17 cellular contexts compared by ENCODE assay signal in the genomic region with DNA sequence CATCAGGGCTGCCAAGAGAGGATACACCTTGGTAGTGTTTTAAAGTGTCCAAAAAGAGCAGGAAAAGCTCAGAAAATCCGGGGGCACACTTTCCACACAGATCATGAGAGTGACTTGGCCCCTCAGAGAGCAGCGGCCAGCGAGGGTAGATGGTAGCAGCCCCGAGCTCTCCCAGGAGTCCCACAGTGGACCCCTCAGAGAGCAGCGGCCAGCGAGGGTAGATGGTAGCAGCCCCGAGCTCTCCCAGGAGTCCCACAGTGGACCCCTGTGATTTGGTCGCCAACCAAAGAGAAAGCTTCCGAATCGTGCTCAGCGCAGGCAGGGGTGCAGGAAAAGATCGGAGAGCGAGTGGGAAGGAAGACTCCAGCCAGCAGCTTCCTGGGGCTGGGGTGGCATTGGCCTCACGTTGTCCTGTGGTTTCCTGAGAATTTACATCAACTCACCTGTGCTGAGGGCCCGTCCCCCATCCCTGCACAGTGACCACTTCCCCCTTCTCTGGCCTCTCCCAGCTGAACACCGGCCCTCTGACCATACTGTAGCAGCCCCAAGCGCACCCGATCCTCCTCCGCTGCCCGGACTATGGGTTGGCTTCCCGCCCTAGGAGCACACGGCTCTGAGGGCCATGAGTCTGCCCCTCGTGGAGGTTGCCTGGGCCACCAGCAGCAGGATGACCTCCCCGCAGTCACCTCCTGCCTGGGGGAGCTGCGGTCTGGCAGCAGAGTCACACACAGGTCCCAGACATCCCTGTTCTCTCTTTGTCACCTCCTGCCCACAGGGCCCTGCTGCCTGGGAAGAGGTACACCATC.
"Had no signal": no experiment of that assay in that cellular context is flagged by ENCODE, and none has a peak within 500 bp of the region (broad histone marks: within the 10 kb centered on the region; RNA-seq: fewer than 3 reads in every experiment).

No MANE protein-coding gene starts in this region.

- H3K4me3 ChIP-seq: esophagus squamous epithelium, left ventricle myocardium inferior, mucosa of descending colon, ovary, spleen, thyroid gland, vagina had no signal

- H3K27ac Mint-ChIP-seq: activated naive CD8-positive, alpha-beta T cell; dendritic cell treated with granulocyte-macrophage colony-stimulating factor and Interleukin-4, amounts not matched to agents 40 ng/mL and 50 ng/mL, for 4 days; memory B cell; stimulated activated naive B cell treated with anti-CD40 and anti-IgM and Interleukin-4, amounts not matched to agents 10 μg/mL and 1 μg/mL and 100 μg/mL, for 72 hours; T-helper 1 cell treated with Interleukin-12 subunit alpha and Interleukin-12 subunit beta and Interleukin-4 antibody, amounts not matched to agents 30 μg/mL and 1 μg/mL, for 36 hours had no signal

- H3K4me3 Mint-ChIP-seq: activated naive CD8-positive, alpha-beta T cell; dendritic cell treated with granulocyte-macrophage colony-stimulating factor and Interleukin-4, amounts not matched to agents 40 ng/mL and 50 ng/mL, for 4 days; memory B cell; naive B cell; neural crest cell; stimulated activated naive B cell treated with anti-CD40 and anti-IgM and Interleukin-4, amounts not matched to agents 10 μg/mL and 1 μg/mL and 100 μg/mL, for 72 hours; T-helper 1 cell treated with Interleukin-12 subunit alpha and Interleukin-12 subunit beta and Interleukin-4 antibody, amounts not matched to agents 30 μg/mL and 1 μg/mL, for 36 hours had no signal

- H3K9me3 ChIP-seq: esophagus squamous epithelium, left ventricle myocardium inferior, mucosa of descending colon, ovary, spleen, thyroid gland, vagina had no signal

- ATAC-seq: mucosa of descending colon; stimulated activated naive B cell treated with anti-CD40 and anti-IgM and Interleukin-4, amounts not matched to agents 10 μg/mL and 1 μg/mL and 100 μg/mL, for 72 hours had no signal

- H3K9me3 Mint-ChIP-seq: dendritic cell treated with granulocyte-macrophage colony-stimulating factor and Interleukin-4, amounts not matched to agents 40 ng/mL and 50 ng/mL, for 4 days; memory B cell; naive B cell; neural crest cell; stimulated activated naive B cell treated with anti-CD40 and anti-IgM and Interleukin-4, amounts not matched to agents 10 μg/mL and 1 μg/mL and 100 μg/mL, for 72 hours; T-helper 1 cell treated with Interleukin-12 subunit alpha and Interleukin-12 subunit beta and Interleukin-4 antibody, amounts not matched to agents 30 μg/mL and 1 μg/mL, for 36 hours had no signal

- H3K4me1 Mint-ChIP-seq: neural crest cell had no signal

- H3K27me3 ChIP-seq: ovary, thyroid gland, vagina had no signal

- DNase-seq: activated CD4-positive, alpha-beta T cell treated with anti-CD3 and anti-CD28 coated beads, Interleukin-2, amount 50 U/mL, for 1 hour; effector CD8-positive, alpha-beta T cell; esophagus squamous epithelium; left ventricle myocardium inferior; mucosa of descending colon; naive B cell; ovary; stimulated activated CD4-positive, alpha-beta T cell treated with anti-CD3 and anti-CD28 coated beads, Interleukin-4, amount 100 ng/mL, for 4 hours; stimulated activated naive B cell treated with anti-CD40 and anti-IgM and Interleukin-4, amounts not matched to agents 10 μg/mL and 1 μg/mL and 100 μg/mL, for 72 hours had no signal

- H3K36me3 Mint-ChIP-seq: activated naive CD8-positive, alpha-beta T cell; naive B cell had no signal

- H3K36me3 ChIP-seq: ovary had no signal

- H3K27me3 Mint-ChIP-seq: activated naive CD8-positive, alpha-beta T cell; memory B cell had no signal

- H3K27ac ChIP-seq: esophagus squamous epithelium, left ventricle myocardium inferior, ovary, spleen, thyroid gland, vagina had no signal
